Comparison of ENCODE assay signal across 1 cellular context in the genomic region with DNA sequence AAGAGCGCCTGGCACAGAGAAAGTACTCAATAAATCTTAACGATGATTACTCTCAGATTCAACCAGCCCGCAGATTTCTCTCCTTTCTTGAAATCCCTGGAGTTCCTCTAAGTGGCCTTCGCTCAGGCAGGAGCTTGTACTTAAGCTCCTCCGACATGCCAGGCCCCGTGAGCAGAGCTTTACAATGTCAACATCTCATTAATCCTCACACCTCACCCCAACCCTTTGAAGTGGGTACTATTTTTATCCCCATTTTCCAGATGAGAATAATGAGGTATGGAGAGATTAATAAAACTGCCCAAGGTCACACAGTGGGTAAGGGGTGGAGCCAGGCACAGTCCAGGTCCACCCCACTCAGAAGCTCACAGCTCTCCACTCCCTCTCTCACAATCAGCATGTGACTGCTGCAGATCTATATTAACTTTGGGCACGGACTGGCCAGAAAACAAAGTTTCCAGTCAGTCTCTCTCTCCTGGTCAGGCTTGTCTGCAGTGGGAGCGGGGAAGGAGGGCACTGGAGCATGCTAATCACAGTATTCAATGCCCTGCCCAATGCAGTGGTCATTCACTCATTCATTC.
TF ChIP-seq lines count a peak whose summit lies in the region.

No MANE protein-coding gene starts in this region.

TF ChIP-seq in GM23338, 12 proteins besides CTCF, POLR2A, EP300 and RAD21:
- no peak for TF ChIP-seq NANOG (IDR thresholded peaks at IDR 0.05; ENCODE audit: borderline replicate concordance)
TF ChIP-seq in GM23338: peak in this region for 0.
